ENCODE assay signal across 1 cellular context in the genomic region with DNA sequence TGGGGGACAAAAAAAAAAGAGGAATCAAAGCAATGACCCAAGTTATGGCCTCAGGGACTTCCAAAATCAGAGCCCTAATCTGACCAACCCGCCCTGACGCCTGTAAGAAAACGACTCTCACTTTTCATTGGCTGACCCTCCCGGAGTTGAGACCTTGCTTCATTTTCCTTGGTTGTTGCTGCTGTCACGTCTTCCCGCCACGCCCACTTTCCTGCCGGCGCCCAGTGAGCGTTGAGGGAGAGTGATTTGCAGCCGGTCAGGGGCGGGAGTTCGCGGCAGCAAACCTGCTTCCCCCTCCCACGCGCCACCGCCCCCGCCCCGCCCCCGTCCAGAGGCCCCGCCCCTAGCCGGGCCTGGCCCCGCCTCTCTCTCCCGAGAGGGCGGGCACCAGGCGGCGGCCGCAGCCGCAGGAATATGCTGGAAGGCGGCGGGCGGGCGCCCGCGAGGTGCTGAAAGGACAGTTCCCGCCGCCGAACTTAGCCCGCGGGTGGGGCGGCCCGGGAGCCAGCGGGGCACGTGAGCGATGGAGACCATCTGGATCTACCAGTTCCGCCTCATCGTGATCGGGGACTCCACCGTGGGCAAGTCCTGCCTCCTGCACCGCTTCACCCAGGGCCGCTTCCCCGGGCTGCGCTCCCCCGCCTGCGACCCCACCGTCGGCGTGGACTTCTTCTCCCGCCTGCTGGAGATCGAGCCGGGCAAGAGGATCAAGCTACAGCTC.
A peak's percentile ranks its signal among the peaks of the same experiment; 100 is the strongest.
TF ChIP-seq lines count a peak whose summit lies in the region.

A gene with protein sequence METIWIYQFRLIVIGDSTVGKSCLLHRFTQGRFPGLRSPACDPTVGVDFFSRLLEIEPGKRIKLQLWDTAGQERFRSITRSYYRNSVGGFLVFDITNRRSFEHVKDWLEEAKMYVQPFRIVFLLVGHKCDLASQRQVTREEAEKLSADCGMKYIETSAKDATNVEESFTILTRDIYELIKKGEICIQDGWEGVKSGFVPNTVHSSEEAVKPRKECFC (plus strand): TSS at position 403 of the 721 bp plus-strand sequence. CDS start 121 bp downstream, at position 524.

TF ChIP-seq in Ishikawa, 13 proteins besides CTCF, POLR2A, EP300 and RAD21 (continued from another document):
- TF ChIP-seq REST (IDR thresholded peaks at IDR 0.05; ENCODE audit: low read depth): peak; percentile 89
- TF ChIP-seq TAF1 (IDR thresholded peaks at IDR 0.05; ENCODE audit: low read depth): no peak
- TF ChIP-seq FOXM1 (IDR thresholded peaks at IDR 0.05; ENCODE audit: borderline replicate concordance, low read depth): no peak
- peak; percentile 88 for TF ChIP-seq MAX (IDR thresholded peaks at IDR 0.05)
- peak; percentile 89 for TF ChIP-seq USF1 (IDR thresholded peaks at IDR 0.05)
- TF ChIP-seq YY1 (IDR thresholded peaks at IDR 0.05; ENCODE audit: low read depth): no peak
- TF ChIP-seq CREB1 (IDR thresholded peaks at IDR 0.05; ENCODE audit: low read depth): no peak
- TF ChIP-seq CEBPB (IDR thresholded peaks at IDR 0.05): no peak
- peak; percentile 44; the same call in 1 of the 2 replicates for TF ChIP-seq TCF12 (IDR thresholded peaks at IDR 0.05; ENCODE audit: low read depth)
- no peak for TF ChIP-seq TEAD4 (IDR thresholded peaks at IDR 0.05)
- no peak for TF ChIP-seq NFIC (IDR thresholded peaks at IDR 0.05)
